20 cellular contexts compared by ENCODE assay signal in the genomic region with DNA sequence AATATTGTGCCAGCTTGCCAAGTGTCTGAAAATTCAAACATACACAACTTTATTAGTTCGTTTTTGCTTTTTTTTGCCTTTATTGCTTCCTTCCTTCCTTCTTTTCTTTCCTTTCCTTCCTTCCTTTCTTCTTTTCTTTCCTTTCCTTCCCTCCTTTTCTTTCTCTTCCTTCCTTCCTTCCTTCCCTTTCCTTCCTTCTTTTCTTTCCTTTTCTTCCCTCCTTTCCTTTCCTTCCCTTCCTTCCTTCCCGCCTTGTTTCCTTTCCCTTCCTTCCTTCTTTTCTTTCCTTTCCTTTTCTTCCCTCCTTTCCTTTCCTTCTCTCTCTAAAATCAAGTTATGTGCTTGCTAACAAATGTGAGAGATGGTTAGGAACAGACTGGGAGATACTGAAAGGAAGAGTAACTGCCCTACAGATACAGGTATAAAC.
"Had no signal": no experiment of that assay in that cellular context is flagged by ENCODE, and none has a peak within 500 bp of the region (broad histone marks: within the 10 kb centered on the region; RNA-seq: fewer than 3 reads in every experiment).

No MANE protein-coding gene starts in this region.

- H3K4me3 ChIP-seq: esophagus muscularis mucosa, gastrocnemius medialis, heart right ventricle, left lung, lower lobe of right lung, pancreas, smooth muscle cell, thoracic aorta, transverse colon had no signal

- H3K9me3 ChIP-seq: esophagus muscularis mucosa, gastrocnemius medialis, heart right ventricle, left lung, lower lobe of right lung, pancreas, thoracic aorta, transverse colon had no signal

- H3K27me3 ChIP-seq: esophagus muscularis mucosa, gastrocnemius medialis, heart right ventricle, left lung, pancreas, transverse colon had no signal

- ATAC-seq: left lung; natural killer cell treated with Interleukin-12 subunit alpha and Interleukin-12 subunit beta and Interleukin-15 and Interleukin-18, amount 100 ng/mL, for 72 hours; pancreas; right cardiac atrium; stimulated activated memory B cell treated with anti-CD40 and anti-IgM and Interleukin-4, amounts not matched to agents 10 μg/mL and 1 μg/mL and 100 μg/mL, for 72 hours had no signal

- H3K36me3 Mint-ChIP-seq: natural killer cell treated with Interleukin-12 subunit alpha and Interleukin-12 subunit beta and Interleukin-15 and Interleukin-18, amount 100 ng/mL, for 72 hours; stimulated activated memory B cell treated with anti-CD40 and anti-IgM and Interleukin-4, amounts not matched to agents 10 μg/mL and 1 μg/mL and 100 μg/mL, for 72 hours had no signal

- H3K4me1 Mint-ChIP-seq: stimulated activated memory B cell treated with anti-CD40 and anti-IgM and Interleukin-4, amounts not matched to agents 10 μg/mL and 1 μg/mL and 100 μg/mL, for 72 hours had no signal

- H3K27ac Mint-ChIP-seq: natural killer cell treated with Interleukin-12 subunit alpha and Interleukin-12 subunit beta and Interleukin-15 and Interleukin-18, amount 100 ng/mL, for 72 hours; progenitor cell of endocrine pancreas; stimulated activated memory B cell treated with anti-CD40 and anti-IgM and Interleukin-4, amounts not matched to agents 10 μg/mL and 1 μg/mL and 100 μg/mL, for 72 hours; stimulated activated naive CD8-positive, alpha-beta T cell treated with anti-CD3 and anti-CD28 coated beads, Interleukin-15, Interleukin-2, amounts not matched to agents 100 ng/mL and 50 ng/mL, for 24 hours had no signal

- H3K4me2 ChIP-seq: smooth muscle cell had no signal

- H3K27ac ChIP-seq: epithelial cell of prostate, esophagus muscularis mucosa, gastrocnemius medialis, heart right ventricle, left lung, lower lobe of right lung, pancreas, thoracic aorta, transverse colon had no signal

- H3K4me3 Mint-ChIP-seq: natural killer cell treated with Interleukin-12 subunit alpha and Interleukin-12 subunit beta and Interleukin-15 and Interleukin-18, amount 100 ng/mL, for 72 hours; stimulated activated memory B cell treated with anti-CD40 and anti-IgM and Interleukin-4, amounts not matched to agents 10 μg/mL and 1 μg/mL and 100 μg/mL, for 72 hours; stimulated activated naive CD8-positive, alpha-beta T cell treated with anti-CD3 and anti-CD28 coated beads, Interleukin-15, Interleukin-2, amounts not matched to agents 100 ng/mL and 50 ng/mL, for 24 hours had no signal

- H3K4me1 ChIP-seq: gastrocnemius medialis, heart right ventricle, lower lobe of right lung, pancreas had no signal

- DNase-seq: cortex of kidney; effector memory CD4-positive, alpha-beta T cell; gastrocnemius medialis; heart right ventricle; left lung; lower lobe of right lung; midbrain; occipital lobe; pancreas; right cardiac atrium; stimulated activated CD4-positive, alpha-beta T cell treated with anti-CD3 and anti-CD28 coated beads, Interleukin-4, amount 100 ng/mL, for 24 hours; transverse colon had no signal

- H3K9me3 Mint-ChIP-seq: natural killer cell treated with Interleukin-12 subunit alpha and Interleukin-12 subunit beta and Interleukin-15 and Interleukin-18, amount 100 ng/mL, for 72 hours; stimulated activated memory B cell treated with anti-CD40 and anti-IgM and Interleukin-4, amounts not matched to agents 10 μg/mL and 1 μg/mL and 100 μg/mL, for 72 hours; stimulated activated naive CD8-positive, alpha-beta T cell treated with anti-CD3 and anti-CD28 coated beads, Interleukin-15, Interleukin-2, amounts not matched to agents 100 ng/mL and 50 ng/mL, for 24 hours had no signal

- H3K27me3 Mint-ChIP-seq: progenitor cell of endocrine pancreas had no signal

- H3K36me3 ChIP-seq: esophagus muscularis mucosa, gastrocnemius medialis, heart right ventricle, left lung, lower lobe of right lung, pancreas, thoracic aorta, transverse colon had no signal
